8 cellular contexts compared by ENCODE assay signal in the genomic region with DNA sequence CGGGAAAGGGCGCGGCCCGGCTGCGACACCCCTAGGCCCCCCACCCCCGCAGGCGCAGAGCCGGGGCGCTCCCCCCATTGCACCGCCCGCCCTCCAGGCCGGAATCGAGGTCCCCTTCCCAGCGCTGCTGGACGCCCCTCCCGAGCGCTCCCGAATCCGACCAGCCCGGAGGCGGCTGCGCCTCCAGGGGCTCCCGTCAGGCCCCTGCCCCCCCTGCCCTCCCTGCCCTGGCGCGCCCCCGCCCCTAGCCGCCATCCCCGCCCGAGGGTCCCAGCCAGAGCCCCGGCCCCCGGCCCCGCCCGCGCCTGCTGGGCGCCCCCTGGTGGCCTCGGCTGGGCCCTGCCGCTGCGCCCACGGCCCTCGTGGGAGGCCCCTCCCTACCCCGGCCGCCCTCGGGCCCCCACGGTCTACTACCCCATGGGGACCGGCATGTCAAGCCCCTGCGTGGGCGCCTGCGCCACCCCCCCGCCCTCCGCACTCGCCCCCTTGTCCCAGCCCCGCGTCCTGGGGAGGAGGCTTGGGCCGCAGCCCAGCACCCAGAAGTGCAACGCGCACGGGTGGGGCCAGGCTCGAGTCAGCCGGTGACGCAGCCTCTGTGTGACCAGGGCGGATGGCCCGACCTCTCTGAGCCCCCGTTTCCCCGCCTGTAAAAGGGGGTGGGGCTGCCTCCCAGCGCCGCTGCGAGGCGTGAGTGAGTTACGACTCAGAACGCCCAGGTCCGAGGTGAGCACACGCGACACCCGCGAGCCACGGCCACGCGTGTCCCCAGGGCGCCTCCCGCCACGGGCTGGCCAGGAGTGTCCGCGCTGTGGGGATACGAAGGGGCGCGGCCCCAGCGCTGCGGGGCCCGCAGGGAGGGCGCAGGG.
DNase-seq lines count a peak whose midpoint lies in the region; ATAC-seq and TF ChIP-seq lines count a peak whose summit lies in the region.

No MANE protein-coding gene starts in this region.

- peak overlapping the region; percentile 58 to 92 (median 87); a peak in 21 of 22 replicates for H3K27ac ChIP-seq in BLaER1 treated with 17β-estradiol and CSF1 and Interleukin-3, amounts not matched to agents 10 nM and 100 nM
- peak overlapping the region; percentile 31 to 92 (median 86) for H3K27ac ChIP-seq in heart left ventricle

- H3K4me3 ChIP-seq in BLaER1 treated with 17β-estradiol and CSF1 and Interleukin-3, amounts not matched to agents 10 nM and 100 nM, result peak overlapping the region; percentile 62 to 80 (median 70)
- H3K4me3 ChIP-seq in heart left ventricle, result peak overlapping the region; percentile 39 to 77 (median 64)
- peak overlapping the region; percentile 39 for H3K4me3 ChIP-seq in retinal pigment epithelial cell (ENCODE audit: low read length)

- H3K4me2 ChIP-seq in BLaER1 treated with 17β-estradiol and CSF1 and Interleukin-3, amounts not matched to agents 10 nM and 100 nM, result peak overlapping the region; percentile 64 to 98 (median 89)

- H3K27ac Mint-ChIP-seq in activated naive CD8-positive, alpha-beta T cell treated with anti-CD3 and anti-CD28 coated beads for 36 hours, result peak overlapping the region; percentile 62

- intact Hi-C loops in heart left ventricle (cut with DNase I), result no loop called here

- peak overlapping the region; percentile 65 for H3K4me3 Mint-ChIP-seq in activated naive CD8-positive, alpha-beta T cell treated with anti-CD3 and anti-CD28 coated beads for 36 hours

- H3K27me3 Mint-ChIP-seq in activated naive CD8-positive, alpha-beta T cell treated with anti-CD3 and anti-CD28 coated beads for 36 hours, result no peaks in the 10 kb centered on the region

- H3K9ac ChIP-seq in BLaER1 treated with 17β-estradiol and CSF1 and Interleukin-3, amounts not matched to agents 10 nM and 100 nM, result peak overlapping the region; percentile 77 to 88 (median 85)

- TF ChIP-seq CTCF in heart left ventricle (IDR thresholded peaks at IDR 0.05) (peak; percentile 41 to 83 (median 68)), retinal pigment epithelial cell (conservative IDR thresholded peaks at IDR 0.05; ENCODE audit: low read depth, low read length) (peak; percentile 33)

- H3K4me1 ChIP-seq in BLaER1 treated with 17β-estradiol and CSF1 and Interleukin-3, amounts not matched to agents 10 nM and 100 nM, result peaks cover 10 to 33% (median 20%) of the 10 kb centered on the region in 10 experiments; a peak in 18 of 20 replicates
- H3K4me1 ChIP-seq in heart left ventricle, result peaks cover 0 to 28% (median 10%) of the 10 kb centered on the region in 12 donors

- ATAC-seq in HG02759 (IDR thresholded peaks at IDR 0.05; ENCODE audit: unreplicated experiment) (peak; percentile 53), heart left ventricle (peak; percentile 38 to 76 (median 75)), HG02884 (IDR thresholded peaks at IDR 0.05; ENCODE audit: unreplicated experiment) (no peak)

- peaks cover 0 to 5% (median under 1%) of the 10 kb centered on the region in 11 experiments; a peak in 8 of 22 replicates for H3K9me3 ChIP-seq in BLaER1 treated with 17β-estradiol and CSF1 and Interleukin-3, amounts not matched to agents 10 nM and 100 nM (replicated peaks in 1 of 11)
- H3K9me3 ChIP-seq in heart left ventricle, result no peaks in the 10 kb centered on the region

- no peaks in the 10 kb centered on the region for H3K9me3 Mint-ChIP-seq in activated naive CD8-positive, alpha-beta T cell treated with anti-CD3 and anti-CD28 coated beads for 36 hours

- 1% methylated on average over 32 to 89 of the region's 90 CpGs for WGBS in heart left ventricle, 4 donors

- H3K36me3 ChIP-seq in BLaER1 treated with 17β-estradiol and CSF1 and Interleukin-3, amounts not matched to agents 10 nM and 100 nM, result no peaks in the 10 kb centered on the region
- no peaks in the 10 kb centered on the region for H3K36me3 ChIP-seq in heart left ventricle

- peaks cover 0 to 18% (median 0%) of the 10 kb centered on the region in 11 experiments; a peak in 8 of 22 replicates for H4K20me1 ChIP-seq in BLaER1 treated with 17β-estradiol and CSF1 and Interleukin-3, amounts not matched to agents 10 nM and 100 nM

- no peaks in the 10 kb centered on the region for H3K36me3 Mint-ChIP-seq in activated naive CD8-positive, alpha-beta T cell treated with anti-CD3 and anti-CD28 coated beads for 36 hours

- DNase-seq in SW480 (ENCODE audit: low spot score), result peak; percentile 58
- DNase-seq in activated naive CD8-positive, alpha-beta T cell treated with anti-CD3 and anti-CD28 coated beads for 36 hours, result peak; percentile 82
- DNase-seq in heart left ventricle, result peak; percentile 73 to 89 (median 87)
- DNase-seq in retinal pigment epithelial cell (ENCODE audit: low read depth), result no peak
- DNase-seq in NCI-H2029 treated with DMSO at 0.1 percent for 48 hours (lab: John Stamatoyannopoulos, UW), result no peak

- peak in 1 of 2 donors; percentile 31 for TF ChIP-seq POLR2A in heart left ventricle (IDR thresholded peaks at IDR 0.05)

- H3K4me1 Mint-ChIP-seq in activated naive CD8-positive, alpha-beta T cell treated with anti-CD3 and anti-CD28 coated beads for 36 hours, result no peaks in the 10 kb centered on the region

- no peaks in the 10 kb centered on the region for H3K27me3 ChIP-seq in BLaER1 treated with 17β-estradiol and CSF1 and Interleukin-3, amounts not matched to agents 10 nM and 100 nM
- H3K27me3 ChIP-seq in heart left ventricle, result peaks cover 0 to 6% (median 0%) of the 10 kb centered on the region in 9 donors

Comparison
In these comparisons a context has a peak if more than half of its experiments do, and no peak if none do; other contexts are left out.
1. DNase-seq: peak in SW480 (single experiment), activated naive CD8-positive, alpha-beta T cell treated with anti-CD3 and anti-CD28 coated beads for 36 hours (single experiment) and heart left ventricle (5 of 5); none in retinal pigment epithelial cell (single experiment) and NCI-H2029 treated with DMSO at 0.1 percent for 48 hours (single experiment).
2. Peak in every context shown above with its lines, with median percentiles within 50 percentile points of each other: H3K4me3 ChIP-seq.